Comparison of ENCODE assay signal across 1 cellular context in genomic region chr2:161160226-161161073, GRCh38.
TF ChIP-seq lines count a peak whose summit lies in the region.

Gene TANK (plus strand): TSS chr2:161160428. CDS start chr2:161179663, 19,235 bp downstream.

TF ChIP-seq in K562, 482 proteins besides CTCF, POLR2A, EP300 and RAD21 (continued from another document and continues in another):
- TF ChIP-seq ERF (CRISPR knock-in tag; IDR thresholded peaks at IDR 0.05) (peak; percentile 52; the same call in 1 of the 2 replicates), CREB3 (tag; conservative IDR thresholded peaks at IDR 0.05; ENCODE audit: low read depth) (no peak), RNF219 (CRISPR knock-in tag; IDR thresholded peaks at IDR 0.05) (no peak), PTTG1 (tag; IDR thresholded peaks at IDR 0.05; ENCODE audit: low read depth) (no peak), GABPB2 (CRISPR knock-in tag; conservative IDR thresholded peaks at IDR 0.05) (no peak), FOXK2 (conservative IDR thresholded peaks at IDR 0.05 in 1 of 2, IDR thresholded peaks at IDR 0.05 in 1 of 2; ENCODE audit: low read depth in 2 of 2) (0 out of 4 replicates have a peak, but pooled peaks have one; percentile 35 to 36), IRF1 (CRISPR knock-in tag; IDR thresholded peaks at IDR 0.05; ENCODE audit: borderline replicate concordance) (peak; percentile 89; the same call in 1 of the 2 replicates), FOXA1 (IDR thresholded peaks at IDR 0.05; ENCODE audit: borderline replicate concordance) (no peak), ZNF830 (CRISPR knock-in tag; IDR thresholded peaks at IDR 0.05) (peak; percentile 89; the same call in 1 of the 2 replicates), MNT (conservative IDR thresholded peaks at IDR 0.05) (peak; percentile 31 to 83; a peak in 3 of 4 replicates), DLX4 (CRISPR knock-in tag; IDR thresholded peaks at IDR 0.05) (no peak), SAFB2 (IDR thresholded peaks at IDR 0.05; ENCODE audit: borderline replicate concordance, low read depth, low read length, severe bottlenecking) (no peak), KLF6 (CRISPR knock-in tag; IDR thresholded peaks at IDR 0.05; ENCODE audit: borderline replicate concordance) (0 out of 2 replicates have a peak, but pooled peaks have one; percentile 35), NCOA1 (IDR thresholded peaks at IDR 0.05; ENCODE audit: low read depth) (peak; percentile 93), ATF3 (IDR thresholded peaks at IDR 0.05) (peak; percentile 79), ATF3 (CRISPR knock-in tag; conservative IDR thresholded peaks at IDR 0.05) (no peak; the same call in 1 of the 2 replicates), ZNF589 (CRISPR knock-in tag; IDR thresholded peaks at IDR 0.05; ENCODE audit: low read depth) (0 out of 2 replicates have a peak, but pooled peaks have one; percentile 21), PHB (CRISPR knock-in tag; IDR thresholded peaks at IDR 0.05) (no peak), ZMIZ1 (IDR thresholded peaks at IDR 0.05; ENCODE audit: low read depth in 2 of 2, low read length in 2 of 2) (peak in 1 of 2 experiments; percentile 21; a peak in 1 of 4 replicates), ZBTB33 (CRISPR knock-in tag; IDR thresholded peaks at IDR 0.05) (peak; percentile 27; the same call in 1 of the 2 replicates), POLR2AphosphoS5 (IDR thresholded peaks at IDR 0.05; ENCODE audit: control insufficient read depth, insufficient read depth, low read depth, low read length) (peak; percentile 97), ESRRB (CRISPR knock-in tag; IDR thresholded peaks at IDR 0.05; ENCODE audit: borderline replicate concordance) (no peak), SMC3 (conservative IDR thresholded peaks at IDR 0.05; ENCODE audit: insufficient read depth, low read depth, low read length) (no peak), TGIF2 (CRISPR knock-in tag; IDR thresholded peaks at IDR 0.05) (no peak; the same call in 1 of the 2 replicates), CTBP1 (IDR thresholded peaks at IDR 0.05; ENCODE audit: borderline replicate concordance) (peak; percentile 22; the same call in 1 of the 2 replicates), ETS1 (conservative IDR thresholded peaks at IDR 0.05; ENCODE audit: control insufficient read depth, low read depth, low read length) (peak; percentile 86), E2F8 (IDR thresholded peaks at IDR 0.05; ENCODE audit: low read depth, partially characterized antibody) (peak; percentile 70), PRDM10 (IDR thresholded peaks at IDR 0.05; ENCODE audit: partially characterized antibody) (peak; percentile 90), ZNF75A (CRISPR knock-in tag; IDR thresholded peaks at IDR 0.05) (no peak), ZNF282 (CRISPR knock-in tag; IDR thresholded peaks at IDR 0.05) (peak; percentile 48; the same call in 1 of the 2 replicates), MED1 (CRISPR knock-in tag; IDR thresholded peaks at IDR 0.05; ENCODE audit: borderline replicate concordance) (no peak), NFRKB (IDR thresholded peaks at IDR 0.05; ENCODE audit: low read depth) (peak; percentile 92), BCOR (IDR thresholded peaks at IDR 0.05) (peak; percentile 21; the same call in 1 of the 2 replicates), ZNF354B (CRISPR knock-in tag; IDR thresholded peaks at IDR 0.05) (no peak)
